8 cellular contexts compared by ENCODE assay signal in genomic region chr17:64448665-64449512, GRCh38. TPM values are rescaled to one million over a fixed set of nuclear protein-coding genes. Genes with fewer than 3 reads are reported as not detected.
DNase-seq lines count a peak whose midpoint lies in the region; ATAC-seq and TF ChIP-seq lines count a peak whose summit lies in the region.

TSS of gene MILR1 (plus strand) at chr17:64449115. CDS start at chr17:64449169, 54 bp downstream.

- no peaks in the 10 kb centered on the region for H3K9me3 Mint-ChIP-seq in T-helper 2 cell treated with Interferon-gamma antibody and Interleukin-4, amounts not matched to agents 5 μg/mL and 100 μg/mL, for 36 hours
- no peaks in the 10 kb centered on the region for H3K9me3 Mint-ChIP-seq in endothelial cell (ENCODE audit: unreplicated experiment)

- peak within 1 kb of the TSS; percentile 49 to 59 for H3K4me3 ChIP-seq in neutrophil (ENCODE audit: low read depth in 1 of 2, low read length in 1 of 2)

- peaks cover 59 to 66% of the 10 kb centered on the region in 2 experiments for H3K4me1 ChIP-seq in neutrophil (ENCODE audit: control insufficient read depth in 1 of 2, insufficient read depth in 1 of 2, low read depth in 1 of 2, low read length in 1 of 2)

- H3K27me3 Mint-ChIP-seq in T-helper 2 cell treated with Interferon-gamma antibody and Interleukin-4, amounts not matched to agents 5 μg/mL and 100 μg/mL, for 36 hours (ENCODE audit: low read depth), result no peaks in the 10 kb centered on the region
- peaks cover 2% of the 10 kb centered on the region for H3K27me3 Mint-ChIP-seq in endothelial cell (ENCODE audit: unreplicated experiment)

- H3K27ac Mint-ChIP-seq in T-helper 2 cell treated with Interferon-gamma antibody and Interleukin-4, amounts not matched to agents 5 μg/mL and 100 μg/mL, for 36 hours, result peak within 1 kb of the TSS; percentile 65
- H3K27ac Mint-ChIP-seq in endothelial cell (ENCODE audit: unreplicated experiment), result peak within 1 kb of the TSS; percentile 91

- H3K4me3 Mint-ChIP-seq in T-helper 2 cell treated with Interferon-gamma antibody and Interleukin-4, amounts not matched to agents 5 μg/mL and 100 μg/mL, for 36 hours, result peak within 1 kb of the TSS; percentile 63
- H3K4me3 Mint-ChIP-seq in endothelial cell (ENCODE audit: unreplicated experiment), result no peak within 1 kb of the TSS

- H3K9me3 ChIP-seq in neutrophil, result no peaks in the 10 kb centered on the region

- no peak for TF ChIP-seq CTCF in endothelial cell (IDR thresholded peaks at IDR 0.05; ENCODE audit: unreplicated experiment)
- no peak for TF ChIP-seq CTCF in neutrophil (IDR thresholded peaks at IDR 0.05)

- H3K4me1 Mint-ChIP-seq in T-helper 2 cell treated with Interferon-gamma antibody and Interleukin-4, amounts not matched to agents 5 μg/mL and 100 μg/mL, for 36 hours (ENCODE audit: low read depth), result peaks cover 13% of the 10 kb centered on the region
- peaks cover 4% of the 10 kb centered on the region for H3K4me1 Mint-ChIP-seq in endothelial cell (ENCODE audit: unreplicated experiment)

- DNase-seq in T-helper 2 cell treated with Interferon-gamma antibody and Interleukin-4, amounts not matched to agents 5 μg/mL and 100 μg/mL, for 36 hours (ENCODE audit: low spot score), result no peak
- DNase-seq in T-helper 2 cell (no peak), OCI-M2 (lab: John Stamatoyannopoulos, UW; ENCODE audit: unreplicated experiment) (peak; percentile 6), endothelial cell (ENCODE audit: low spot score) (no peak), activated gamma-delta T cell treated with Interleukin-2 at 50 U/mL for 16 hours (no peak)

- peaks cover under 1% of the 10 kb centered on the region for H3K36me3 ChIP-seq in neutrophil

- H3K27ac ChIP-seq in neutrophil, result peak within 1 kb of the TSS; percentile 88

- H3K27me3 ChIP-seq in neutrophil, result no peaks in the 10 kb centered on the region

- H3K36me3 Mint-ChIP-seq in T-helper 2 cell treated with Interferon-gamma antibody and Interleukin-4, amounts not matched to agents 5 μg/mL and 100 μg/mL, for 36 hours (ENCODE audit: low read depth), result no peaks in the 10 kb centered on the region
- no peaks in the 10 kb centered on the region for H3K36me3 Mint-ChIP-seq in endothelial cell (ENCODE audit: low read depth, unreplicated experiment)

- ATAC-seq in HG03280 (IDR thresholded peaks at IDR 0.05; ENCODE audit: unreplicated experiment) (no peak), HG03457 (IDR thresholded peaks at IDR 0.05; ENCODE audit: unreplicated experiment) (no peak)

RNA-seq across cellular contexts. Expression of gene MILR1, which starts in this region (rescaled TPM):
- total RNA-seq in endothelial cell (ENCODE audit: unreplicated experiment), result 1.6 TPM
